ENCODE assay signal across 8 cellular contexts in the genomic region with DNA sequence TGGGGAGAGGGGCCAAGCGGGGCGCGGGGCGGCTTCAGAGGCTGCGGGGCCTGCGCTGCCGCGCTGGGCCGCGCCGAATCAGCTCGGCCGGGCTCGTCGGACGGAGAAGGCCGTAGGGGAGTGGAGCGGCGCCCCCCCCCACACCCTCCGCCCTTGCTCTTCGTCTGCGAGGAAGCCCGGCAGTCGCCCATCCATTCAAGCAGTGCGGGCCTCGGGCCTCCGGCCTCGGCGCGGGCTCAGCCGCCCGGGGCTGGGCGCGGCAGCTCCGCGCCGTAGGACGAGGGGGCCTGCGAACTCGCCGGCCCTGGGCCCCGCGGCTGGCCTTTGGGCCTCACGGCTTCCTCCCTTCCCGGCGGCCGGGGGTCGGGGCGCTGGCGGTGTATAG.
A peak's percentile ranks its signal among the peaks of the same experiment; 100 is the strongest.
DNase-seq lines count a peak whose midpoint lies in the region; ATAC-seq and TF ChIP-seq lines count a peak whose summit lies in the region.

No MANE protein-coding gene starts in this region.

- peak; percentile 23 for ATAC-seq in HG02571 (IDR thresholded peaks at IDR 0.05; ENCODE audit: unreplicated experiment)
- no peak; the same call in 2 of the 3 replicates for ATAC-seq in RWPE2 (ENCODE audit: low read depth)

- no peaks in the 10 kb centered on the region for H3K9me3 ChIP-seq in RWPE2 (ENCODE audit: severe bottlenecking)

- in situ Hi-C loops in ACHN (cut with HindIII; ENCODE audit: low pct_ligation_motif_present, low pct_unique_long_range_greater_than_20kb, low sequenced_read_pairs): no loop called here

- H3K27me3 ChIP-seq in RWPE2 (ENCODE audit: insufficient read depth, poor library complexity, severe bottlenecking): no peaks in the 10 kb centered on the region

- H3K27ac ChIP-seq in RWPE2 (ENCODE audit: poor library complexity, severe bottlenecking): peak overlapping the region; percentile 81

- peaks cover 36% of the 10 kb centered on the region for H3K4me1 ChIP-seq in RWPE2 (ENCODE audit: insufficient read depth, poor library complexity, severe bottlenecking)

- H3K36me3 ChIP-seq in RWPE2 (ENCODE audit: low read depth): peaks cover 37% of the 10 kb centered on the region

- no peak for DNase-seq in RWPE2 (ENCODE audit: low spot score)
- no peak for DNase-seq in foreskin fibroblast
- DNase-seq in retinal pigment epithelial cell (ENCODE audit: low read depth): no peak
- no peak for DNase-seq in effector CD8-positive, alpha-beta T cell (lab: John Stamatoyannopoulos, UW)
- DNase-seq in ACHN: no peak
- DNase-seq in NCI-H345 treated with DMSO at 0.1 percent for 48 hours (lab: John Stamatoyannopoulos, UW; ENCODE audit: unreplicated experiment): no peak

- no peak for TF ChIP-seq CTCF in GM12875 (IDR thresholded peaks at IDR 0.05; ENCODE audit: borderline replicate concordance, insufficient read depth, low read depth, low read length)
- no peak for TF ChIP-seq CTCF in RWPE2 (IDR thresholded peaks at IDR 0.05; ENCODE audit: poor library complexity, severe bottlenecking)
- TF ChIP-seq CTCF in foreskin fibroblast (IDR thresholded peaks at IDR 0.05; ENCODE audit: low read depth, low read length): no peak
- no peak for TF ChIP-seq CTCF in retinal pigment epithelial cell (conservative IDR thresholded peaks at IDR 0.05; ENCODE audit: low read depth, low read length)

- H3K4me3 ChIP-seq in GM12875 (ENCODE audit: low read depth, low read length) (peak overlapping the region; percentile 87), RWPE2 (ENCODE audit: severe bottlenecking) (peak overlapping the region; percentile 46), foreskin fibroblast (ENCODE audit: low read depth in 1 of 2, low read length in 2 of 2) (peak overlapping the region; percentile 70 to 87), retinal pigment epithelial cell (ENCODE audit: low read length) (peak overlapping the region; percentile 70)
